In genomic region chr10:78764846-78765430, GRCh38 we compare ENCODE assay signal across 18 cellular contexts.
A peak's percentile ranks its signal among the peaks of the same experiment; 100 is the strongest.
DNase-seq lines count a peak whose midpoint lies in the region; ATAC-seq and TF ChIP-seq lines count a peak whose summit lies in the region.
"Had no signal": no experiment of that assay in that cellular context is flagged by ENCODE, and none has a peak within 500 bp of the region (broad histone marks: within the 10 kb centered on the region; RNA-seq: fewer than 3 reads in every experiment).

No MANE protein-coding gene starts in this region.

- TF ChIP-seq CTCF in IMR-90 (conservative IDR thresholded peaks at IDR 0.05; ENCODE audit: low read depth, low read length): no peak
- TF ChIP-seq CTCF in OCI-LY7 (conservative IDR thresholded peaks at IDR 0.05; ENCODE audit: low read length): no peak

- H3K4me3 ChIP-seq in IMR-90 (ENCODE audit: insufficient read depth, low read depth, low read length) (no peak overlapping the region), OCI-LY7 (ENCODE audit: low read depth, low read length, poor library complexity, severe bottlenecking) (no peak overlapping the region)

- no peak overlapping the region for H3K14ac ChIP-seq in IMR-90 (replicated peaks; ENCODE audit: low read depth, low read length)

- no peak overlapping the region for H3K23ac ChIP-seq in IMR-90 (ENCODE audit: low read depth, low read length)

- H3K9ac ChIP-seq in IMR-90 (ENCODE audit: low read depth, low read length): no peak overlapping the region

- H3K27ac ChIP-seq in IMR-90 (ENCODE audit: insufficient read depth, low read length) (no peak overlapping the region), OCI-LY7 (ENCODE audit: low read depth, low read length, poor library complexity, severe bottlenecking) (no peak overlapping the region)
- H3K27ac ChIP-seq: 22Rv1 had no signal

- H3K9me3 Mint-ChIP-seq in activated CD4-positive, alpha-beta T cell treated with anti-CD3 and anti-CD28 coated beads for 36 hours (ENCODE audit: low read depth): no peaks in the 10 kb centered on the region
- H3K9me3 Mint-ChIP-seq in dendritic cell treated with granulocyte-macrophage colony-stimulating factor and Interleukin-4, amounts not matched to agents 40 ng/mL and 50 ng/mL, for 4 days: no peaks in the 10 kb centered on the region

- no peaks in the 10 kb centered on the region for H3K9me2 ChIP-seq in OCI-LY7 (ENCODE audit: insufficient read depth, low read length)

- H3K4ac ChIP-seq in IMR-90 (ENCODE audit: low read depth, low read length): no peak overlapping the region

- no peak overlapping the region for H4K5ac ChIP-seq in IMR-90 (ENCODE audit: low read depth, low read length)

- CTCF ChIA-PET in activated CD4-positive, alpha-beta T cell treated with anti-CD3 and anti-CD28 coated beads for 36 hours (lab: Charles Lee): interaction anchor here (0.6 to 0.7 kb wide), 2 partner anchors 13 to 29 kb away, joined by 3 to 4 read pairs; no protein-coding TSS in a partner anchor
- CTCF ChIA-PET in IMR-90 (lab: Yijun Ruan, JAX): no interaction called here
- CTCF ChIA-PET in OCI-LY7 (lab: Charles Lee; ENCODE audit: unreplicated experiment): no interaction called here

- in situ Hi-C loops in IMR-90 (cut with MboI; ENCODE audit: low sequenced_read_pairs) (no loop called here), KBM-7 (cut with MboI; ENCODE audit: low pct_unique_long_range_greater_than_20kb, low sequenced_read_pairs) (no loop called here)

- H2AK9ac ChIP-seq in IMR-90 (replicated peaks; ENCODE audit: low read depth, low read length, poor library complexity): peak overlapping the region; percentile 44

- H3K9me1 ChIP-seq in IMR-90 (ENCODE audit: insufficient read depth, low read length): 0 out of 2 replicates have a peak, but pooled peaks cover 3% of the 10 kb centered on the region

- H2BK120ac ChIP-seq in IMR-90 (ENCODE audit: low read depth, low read length): no peak overlapping the region

- H3K36me3 ChIP-seq in IMR-90 (ENCODE audit: control insufficient read depth, insufficient read depth, low read length) (no peaks in the 10 kb centered on the region), OCI-LY7 (ENCODE audit: insufficient read depth, low read length) (no peaks in the 10 kb centered on the region)

- no peaks in the 10 kb centered on the region for H3K36me3 Mint-ChIP-seq in activated CD4-positive, alpha-beta T cell treated with anti-CD3 and anti-CD28 coated beads for 36 hours (ENCODE audit: low read depth)
- H3K36me3 Mint-ChIP-seq in dendritic cell treated with granulocyte-macrophage colony-stimulating factor and Interleukin-4, amounts not matched to agents 40 ng/mL and 50 ng/mL, for 4 days (ENCODE audit: low read depth): no peaks in the 10 kb centered on the region
- H3K36me3 Mint-ChIP-seq: CD4-positive, alpha-beta memory T cell had no signal

- peak overlapping the region; percentile 38 for H3K27ac Mint-ChIP-seq in activated CD4-positive, alpha-beta T cell treated with anti-CD3 and anti-CD28 coated beads for 36 hours
- H3K27ac Mint-ChIP-seq in dendritic cell treated with granulocyte-macrophage colony-stimulating factor and Interleukin-4, amounts not matched to agents 40 ng/mL and 50 ng/mL, for 4 days: peak overlapping the region; percentile 61
- H3K27ac Mint-ChIP-seq: B cell had no signal

- H2AK5ac ChIP-seq in IMR-90 (ENCODE audit: low read depth, low read length): no peak overlapping the region

- WGBS in IMR-90 (ENCODE audit: extremely low coverage in 2 of 2, insufficient read length in 1 of 2), 2 experiments: no CpG with 5 or more reads among the region's 4 CpGs

- POLR2A ChIA-PET in activated CD4-positive, alpha-beta T cell treated with anti-CD3 and anti-CD28 coated beads for 36 hours (lab: Charles Lee): no interaction called here
- POLR2A ChIA-PET in IMR-90 (lab: Charles Lee; ENCODE audit: unreplicated experiment): no interaction called here
- POLR2A ChIA-PET in OCI-LY7 (lab: Charles Lee): no interaction called here

- no peak overlapping the region for H4K8ac ChIP-seq in IMR-90 (ENCODE audit: low read depth in 2 of 2, low read length in 2 of 2)

- no peak overlapping the region for H2BK20ac ChIP-seq in IMR-90 (ENCODE audit: low read depth, low read length)

- TF ChIP-seq RAD21 in IMR-90 (IDR thresholded peaks at IDR 0.05; ENCODE audit: low read length): no peak

- intact Hi-C loops in activated CD4-positive, alpha-beta T cell treated with anti-CD3 and anti-CD28 coated beads for 36 hours (cut with DNase I, micrococcal nuclease): loop anchor here in 1 of 2 experiments (2.0 to 10.0 kb wide), 4 partner anchors 210 to 720 kb away; partner anchors contain the start of gene ZMIZ1
- intact Hi-C loops in IMR-90 (cut with micrococcal nuclease) (no loop called here), posterior vena cava (cut with DNase I) (no loop called here), OCI-LY7 (cut with micrococcal nuclease; ENCODE audit: unreplicated experiment) (no loop called here)
- intact Hi-C loops in dendritic cell treated with granulocyte-macrophage colony-stimulating factor and Interleukin-4, amounts not matched to agents 40 ng/mL and 50 ng/mL, for 4 days (cut with micrococcal nuclease): no loop called here

- DNase-seq in activated CD4-positive, alpha-beta T cell treated with anti-CD3 and anti-CD28 coated beads for 36 hours: no peak
- no peak for DNase-seq in activated CD4-positive, alpha-beta T cell treated with anti-CD3 and anti-CD28 coated beads, Interleukin-2, amount 50 U/mL, for 48 hours
- DNase-seq in IMR-90: no peak
- peak; percentile 54 for DNase-seq in posterior vena cava (ENCODE audit: low spot score)
- DNase-seq in KBM-7: no peak
- DNase-seq in OCI-LY7 (ENCODE audit: low spot score): no peak
- DNase-seq in iPS-NIHi7 (ENCODE audit: extremely low spot score): no peak
- DNase-seq: Calu3; CD4-positive, alpha-beta memory T cell; H7; NCI-H1417 treated with DMSO at 0.1 percent for 48 hours; NCI-H2029 treated with DMSO at 0.1 percent for 48 hours; NCI-H510A; NCI-H774; PC-3 had no signal

- no peak overlapping the region for H4K91ac ChIP-seq in IMR-90 (ENCODE audit: insufficient read depth, low read depth, low read length)

- H3K18ac ChIP-seq in IMR-90 (ENCODE audit: low read depth, low read length): no peak overlapping the region

- H3K27me3 Mint-ChIP-seq in activated CD4-positive, alpha-beta T cell treated with anti-CD3 and anti-CD28 coated beads for 36 hours: no peaks in the 10 kb centered on the region
- peaks cover 13% of the 10 kb centered on the region for H3K27me3 Mint-ChIP-seq in dendritic cell treated with granulocyte-macrophage colony-stimulating factor and Interleukin-4, amounts not matched to agents 40 ng/mL and 50 ng/mL, for 4 days

- H3K56ac ChIP-seq in IMR-90 (ENCODE audit: extremely low read depth, insufficient read depth, low read length): no peak overlapping the region

- H2BK5ac ChIP-seq in IMR-90 (ENCODE audit: low read depth, low read length, poor library complexity, severe bottlenecking): no peak overlapping the region

- H3K4me2 ChIP-seq in IMR-90 (ENCODE audit: low read depth, low read length): no peak overlapping the region
- H3K4me2 ChIP-seq in OCI-LY7 (ENCODE audit: low read length): no peak overlapping the region

- BruUV-seq in IMR-90 (replicated peaks; lab: Mats Ljungman, UMichigan): no TSS peak
- BruUV-seq in OCI-LY7 (replicated peaks; lab: Mats Ljungman, UMichigan): no TSS peak

- no peaks in the 10 kb centered on the region for H3K79me2 ChIP-seq in OCI-LY7 (ENCODE audit: insufficient read depth, low read depth, low read length)

- H3K79me1 ChIP-seq in IMR-90 (ENCODE audit: low read depth in 1 of 2, low read length in 2 of 2): no peaks in the 10 kb centered on the region

- no peak overlapping the region for H2BK15ac ChIP-seq in IMR-90 (ENCODE audit: low read depth, low read length)

- H3K27me3 ChIP-seq in IMR-90 (ENCODE audit: control insufficient read depth, insufficient read depth, low read length): peaks cover 8% of the 10 kb centered on the region

- dilution Hi-C loops in IMR-90 (cut with HindIII; ENCODE audit: low sequenced_read_pairs, unreplicated experiment): no loop called here

- no peaks in the 10 kb centered on the region for H3K9me3 ChIP-seq in IMR-90 (ENCODE audit: control insufficient read depth, insufficient read depth, low read length)
- no peaks in the 10 kb centered on the region for H3K9me3 ChIP-seq in OCI-LY7 (ENCODE audit: low read length)

- H4K20me1 ChIP-seq in IMR-90 (ENCODE audit: insufficient read depth, low read length) (no peaks in the 10 kb centered on the region), OCI-LY7 (ENCODE audit: insufficient read depth, low read length) (no peaks in the 10 kb centered on the region)

- peaks cover 21% of the 10 kb centered on the region for H3K4me1 Mint-ChIP-seq in activated CD4-positive, alpha-beta T cell treated with anti-CD3 and anti-CD28 coated beads for 36 hours
- peaks cover 84% of the 10 kb centered on the region for H3K4me1 Mint-ChIP-seq in dendritic cell treated with granulocyte-macrophage colony-stimulating factor and Interleukin-4, amounts not matched to agents 40 ng/mL and 50 ng/mL, for 4 days (ENCODE audit: low read depth)
- H3K4me1 Mint-ChIP-seq: B cell; CD4-positive, alpha-beta memory T cell had no signal

- H3K4me1 ChIP-seq in IMR-90 (ENCODE audit: control insufficient read depth, insufficient read depth, low read length) (peaks cover 5% of the 10 kb centered on the region; the same call in 1 of the 2 replicates), OCI-LY7 (ENCODE audit: insufficient read depth, low read length, poor library complexity, severe bottlenecking) (no peaks in the 10 kb centered on the region)

- H2AFZ ChIP-seq in IMR-90 (replicated peaks; ENCODE audit: low read length, poor library complexity) (no peak overlapping the region), OCI-LY7 (ENCODE audit: low read length) (no peak overlapping the region)

- ATAC-seq in activated CD4-positive, alpha-beta T cell treated with anti-CD3 and anti-CD28 coated beads for 36 hours: no peak
- no peak for ATAC-seq in IMR-90 (ENCODE audit: low read depth)
- ATAC-seq: PC-3 had no signal

- H3K4me3 Mint-ChIP-seq in activated CD4-positive, alpha-beta T cell treated with anti-CD3 and anti-CD28 coated beads for 36 hours: no peak overlapping the region
- no peak overlapping the region for H3K4me3 Mint-ChIP-seq in dendritic cell treated with granulocyte-macrophage colony-stimulating factor and Interleukin-4, amounts not matched to agents 40 ng/mL and 50 ng/mL, for 4 days
- H3K4me3 Mint-ChIP-seq: B cell; CD4-positive, alpha-beta memory T cell had no signal

- TF ChIP-seq POLR2A in IMR-90 (IDR thresholded peaks at IDR 0.05; ENCODE audit: low read depth, low read length): no peak

TF ChIP-seq in IMR-90, 13 proteins besides CTCF, POLR2A, EP300 and RAD21 (continues in another document):
- TF ChIP-seq RCOR1 (IDR thresholded peaks at IDR 0.05; ENCODE audit: insufficient replicate concordance, low read length) (no peak), CEBPB (IDR thresholded peaks at IDR 0.05; ENCODE audit: low read depth, low read length) (no peak), MXI1 (IDR thresholded peaks at IDR 0.05; ENCODE audit: borderline replicate concordance, low read depth, low read length) (no peak), BHLHE40 (IDR thresholded peaks at IDR 0.05; ENCODE audit: low read depth, low read length) (no peak), FOS (IDR thresholded peaks at IDR 0.05; ENCODE audit: low read depth, low read length) (no peak), SMC3 (IDR thresholded peaks at IDR 0.05; ENCODE audit: low read depth, low read length) (no peak), MAFK (IDR thresholded peaks at IDR 0.05; ENCODE audit: low read depth, low read length) (no peak)
